Comparison of ENCODE assay signal across 8 cellular contexts in the genomic region with DNA sequence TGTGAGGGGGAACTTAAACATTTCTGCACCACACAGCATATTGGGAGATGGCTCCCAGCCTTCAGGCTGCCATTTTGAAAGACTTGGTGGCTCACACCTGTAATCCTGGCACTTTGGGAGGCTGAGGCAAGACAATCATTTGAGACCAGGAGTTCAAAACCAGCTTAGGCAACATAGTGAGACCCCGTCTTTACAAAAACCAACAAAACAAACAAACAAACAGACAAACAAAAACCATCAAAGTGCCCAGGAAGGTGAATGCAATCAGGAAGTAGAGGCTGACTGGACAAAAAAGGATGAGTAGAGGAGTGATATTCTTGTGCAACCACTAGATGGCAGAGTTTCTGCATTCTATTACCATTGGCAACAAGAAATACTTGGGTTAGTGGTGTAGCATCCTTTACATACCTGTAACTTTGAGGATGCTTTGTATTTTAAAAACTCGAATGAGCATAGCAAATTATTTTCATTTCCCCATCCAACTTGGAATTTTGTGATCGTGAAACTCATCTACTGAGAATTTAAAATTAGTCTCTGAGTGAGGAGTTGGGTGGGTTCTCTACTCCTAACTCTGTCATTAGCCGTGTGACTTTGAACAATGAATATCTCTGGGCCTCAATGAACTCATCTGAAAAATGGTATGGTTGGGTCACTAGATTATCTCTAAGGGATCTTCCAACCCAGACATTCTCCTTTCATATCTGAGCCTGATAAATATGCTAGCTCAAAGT.
A peak's percentile ranks its signal among the peaks of the same experiment; 100 is the strongest.
DNase-seq lines count a peak whose midpoint lies in the region; ATAC-seq, FAIRE-seq and TF ChIP-seq lines count a peak whose summit lies in the region.

No MANE protein-coding gene starts in this region.

- H3K9me3 ChIP-seq in SU-DHL-6 (ENCODE audit: insufficient read depth, low read length) = no peaks in the 10 kb centered on the region
- H3K9me3 ChIP-seq in naive thymus-derived CD4-positive, alpha-beta T cell (ENCODE audit: control insufficient read depth in 2 of 3, low read length in 3 of 3) = no peaks in the 10 kb centered on the region

- H3K27me3 Mint-ChIP-seq in activated naive CD4-positive, alpha-beta T cell treated with anti-CD3 and anti-CD28 coated beads, Interleukin-2, amount 10 ng/mL, durations not matched to agents 7 days and 5 days = peaks cover 23% of the 10 kb centered on the region
- H3K27me3 Mint-ChIP-seq in naive thymus-derived CD4-positive, alpha-beta T cell = peaks cover 19 to 36% (median 27%) of the 10 kb centered on the region in 5 donors

- peak; percentile 62 for TF ChIP-seq CTCF in SU-DHL-6 (IDR thresholded peaks at IDR 0.05; ENCODE audit: insufficient read depth, low read length, poor library complexity, severe bottlenecking)

- H3K36me3 Mint-ChIP-seq in activated naive CD4-positive, alpha-beta T cell treated with anti-CD3 and anti-CD28 coated beads, Interleukin-2, amount 10 ng/mL, durations not matched to agents 7 days and 5 days = no peaks in the 10 kb centered on the region
- H3K36me3 Mint-ChIP-seq in naive thymus-derived CD4-positive, alpha-beta T cell = no peaks in the 10 kb centered on the region

- peak; percentile 43 for FAIRE-seq in H54 (lab: Jason Lieb, UNC)

- peaks cover 17% of the 10 kb centered on the region for H3K4me1 Mint-ChIP-seq in activated naive CD4-positive, alpha-beta T cell treated with anti-CD3 and anti-CD28 coated beads, Interleukin-2, amount 10 ng/mL, durations not matched to agents 7 days and 5 days
- peaks cover 5 to 16% (median 14%) of the 10 kb centered on the region in 7 donors for H3K4me1 Mint-ChIP-seq in naive thymus-derived CD4-positive, alpha-beta T cell

- no peaks in the 10 kb centered on the region for H3K36me3 ChIP-seq in SU-DHL-6 (ENCODE audit: low read length)
- no peaks in the 10 kb centered on the region for H3K36me3 ChIP-seq in naive thymus-derived CD4-positive, alpha-beta T cell (ENCODE audit: control insufficient read depth in 2 of 3, insufficient read depth in 3 of 3, low read length in 3 of 3)

- H3F3A ChIP-seq in SU-DHL-6 (ENCODE audit: insufficient read depth) = no peaks in the 10 kb centered on the region

- no peak overlapping the region for H3K9ac ChIP-seq in SU-DHL-6 (ENCODE audit: low read length)

- no peaks in the 10 kb centered on the region for H3K27me3 ChIP-seq in SU-DHL-6 (ENCODE audit: low read length)
- H3K27me3 ChIP-seq in naive thymus-derived CD4-positive, alpha-beta T cell (ENCODE audit: control insufficient read depth in 2 of 2, insufficient read depth in 2 of 2, low read length in 2 of 2) = peaks cover 0 to 4% of the 10 kb centered on the region in 2 donors

- H3K4me3 ChIP-seq in SU-DHL-6 (ENCODE audit: insufficient read depth, low read length, poor library complexity, severe bottlenecking) = no peak overlapping the region
- H3K4me3 ChIP-seq in naive thymus-derived CD4-positive, alpha-beta T cell (ENCODE audit: low read length) = no peak overlapping the region

- H2AFZ ChIP-seq in SU-DHL-6 (ENCODE audit: low read depth, low read length, severe bottlenecking) = peak overlapping the region; percentile 68

- no peak overlapping the region for H3K4me3 Mint-ChIP-seq in activated naive CD4-positive, alpha-beta T cell treated with anti-CD3 and anti-CD28 coated beads, Interleukin-2, amount 10 ng/mL, durations not matched to agents 7 days and 5 days
- H3K4me3 Mint-ChIP-seq in naive thymus-derived CD4-positive, alpha-beta T cell = no peak overlapping the region

- H3K4me1 ChIP-seq in naive thymus-derived CD4-positive, alpha-beta T cell (ENCODE audit: control insufficient read depth in 2 of 2, insufficient read depth in 2 of 2, low read length in 2 of 2) = peaks cover 0 to 5% of the 10 kb centered on the region in 2 donors

- H4K20me1 ChIP-seq in SU-DHL-6 (ENCODE audit: low read depth, low read length) = no peaks in the 10 kb centered on the region

- CTCF ChIA-PET in activated naive CD4-positive, alpha-beta T cell treated with anti-CD3 and anti-CD28 coated beads, Interleukin-2, amount 10 ng/mL, durations not matched to agents 7 days and 5 days (lab: Charles Lee) = interaction anchor here (0.5 to 10.3 kb wide), 21 partner anchors 9 to 1013 kb away, joined by 3 to 157 read pairs (median 4); no protein-coding TSS in a partner anchor
- CTCF ChIA-PET in naive thymus-derived CD4-positive, alpha-beta T cell (lab: Charles Lee) = interaction anchor here (0.6 to 13.9 kb wide), 19 partner anchors 18 to 1165 kb away, joined by 3 to 325 read pairs (median 4); no protein-coding TSS in a partner anchor

- no peaks in the 10 kb centered on the region for H3K9me2 ChIP-seq in SU-DHL-6 (replicated peaks; ENCODE audit: insufficient read depth, low read length)

- no peaks in the 10 kb centered on the region for H3K79me2 ChIP-seq in SU-DHL-6 (ENCODE audit: insufficient read depth, low read length)

- H3K27ac ChIP-seq in SU-DHL-6 (ENCODE audit: low read depth, low read length) = no peak overlapping the region
- H3K27ac ChIP-seq in naive thymus-derived CD4-positive, alpha-beta T cell (ENCODE audit: low read depth, low read length) = no peak overlapping the region

- DNase-seq in activated naive CD4-positive, alpha-beta T cell treated with anti-CD3 and anti-CD28 coated beads, Interleukin-2, amount 10 ng/mL, durations not matched to agents 7 days and 5 days = peak; percentile 26
- DNase-seq in activated naive CD4-positive, alpha-beta T cell treated with anti-CD3 and anti-CD28 coated beads, Interleukin-2, amount 50 U/mL, for 16 hours = no peak
- DNase-seq in H54 (ENCODE audit: insufficient read length, low spot score) (peak; percentile 27), NCI-H1417 (lab: John Stamatoyannopoulos, UW) (peak; percentile 38 to 78 (median 62))
- DNase-seq in naive thymus-derived CD4-positive, alpha-beta T cell = peak in 7 of 9 donors; percentile 55 to 81 (median 70)

- intact Hi-C loops in naive thymus-derived CD4-positive, alpha-beta T cell (cut with micrococcal nuclease) = loop anchor here (1.0 to 10.0 kb wide), 12 partner anchors 65 to 1012 kb away; a partner anchor contains a TSS

- ATAC-seq in esophagus mucosa (peak; percentile 80), GM21528 (IDR thresholded peaks at IDR 0.05; ENCODE audit: low FRiP score, unreplicated experiment) (no peak)
- peak; percentile 81 for ATAC-seq in naive thymus-derived CD4-positive, alpha-beta T cell

- no peak overlapping the region for H3K27ac Mint-ChIP-seq in activated naive CD4-positive, alpha-beta T cell treated with anti-CD3 and anti-CD28 coated beads, Interleukin-2, amount 10 ng/mL, durations not matched to agents 7 days and 5 days
- H3K27ac Mint-ChIP-seq in naive thymus-derived CD4-positive, alpha-beta T cell = peak overlapping the region in 1 of 9 donors; percentile 43

- POLR2A ChIA-PET in naive thymus-derived CD4-positive, alpha-beta T cell (lab: Charles Lee) = interaction anchor here (1.0 kb wide), 1 partner anchor 122 kb away, joined by 5 read pairs; no protein-coding TSS in a partner anchor

- H3K4me2 ChIP-seq in SU-DHL-6 (ENCODE audit: low read depth, low read length, poor library complexity, severe bottlenecking) = no peak overlapping the region

- TF ChIP-seq POLR2A in H54 (IDR thresholded peaks at IDR 0.05; ENCODE audit: low read depth, low read length) = no peak

- H3K9me3 Mint-ChIP-seq in activated naive CD4-positive, alpha-beta T cell treated with anti-CD3 and anti-CD28 coated beads, Interleukin-2, amount 10 ng/mL, durations not matched to agents 7 days and 5 days = no peaks in the 10 kb centered on the region
- H3K9me3 Mint-ChIP-seq in naive thymus-derived CD4-positive, alpha-beta T cell = no peaks in the 10 kb centered on the region
